18 cellular contexts compared by ENCODE assay signal in the genomic region with DNA sequence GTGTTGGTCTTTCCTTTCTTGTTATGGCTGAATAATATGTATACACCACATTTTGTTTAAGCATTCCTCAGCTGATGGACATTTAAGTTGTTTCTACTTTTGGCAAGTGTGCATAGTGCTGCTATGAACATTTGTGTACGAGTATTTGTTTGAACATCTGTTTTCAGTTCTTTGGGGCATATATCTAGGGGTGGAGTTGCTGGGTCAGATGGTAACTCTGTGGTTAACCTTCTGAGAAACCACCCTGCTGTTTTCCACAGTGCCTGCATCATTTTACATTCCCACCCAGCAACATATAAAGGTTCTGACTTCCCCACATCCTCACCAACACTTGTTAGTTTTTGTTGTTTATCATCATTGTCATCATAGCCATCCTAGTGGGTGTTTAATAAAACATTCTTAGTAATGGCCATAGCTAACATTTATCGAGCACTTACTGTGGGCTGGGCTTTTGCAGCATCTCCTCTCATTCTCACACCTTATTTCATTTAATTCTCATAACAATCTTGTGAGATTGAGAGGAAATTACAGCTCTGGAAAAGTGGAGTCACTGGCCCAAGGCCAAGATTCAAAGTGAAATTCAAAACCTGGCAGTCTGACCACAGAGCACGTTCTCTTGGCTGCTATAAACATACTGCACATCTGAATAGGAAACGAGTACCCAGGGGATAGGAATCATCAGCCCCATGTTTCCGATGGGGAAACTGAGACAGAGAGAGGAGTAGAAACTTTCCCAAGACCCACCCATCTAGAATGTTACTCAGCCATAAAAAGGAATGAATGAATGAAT.
DNase-seq lines count a peak whose midpoint lies in the region; TF ChIP-seq lines count a peak whose summit lies in the region.
"Had no signal": no experiment of that assay in that cellular context is flagged by ENCODE, and none has a peak within 500 bp of the region (broad histone marks: within the 10 kb centered on the region; RNA-seq: fewer than 3 reads in every experiment).

No MANE protein-coding gene starts in this region.

- TF ChIP-seq POLR2A in tibial nerve (IDR thresholded peaks at IDR 0.05): no peak

- H3K36me3 ChIP-seq in tibial nerve: no peaks in the 10 kb centered on the region
- H3K36me3 ChIP-seq: upper lobe of right lung had no signal

- DNase-seq in NCI-H2107 treated with DMSO at 0.1 percent for 48 hours (lab: John Stamatoyannopoulos, UW; ENCODE audit: unreplicated experiment) (peak; percentile 20), NCI-H2107 (lab: John Stamatoyannopoulos, UW) (no peak), AG10803 (ENCODE audit: low read depth) (peak; percentile 58), NCI-H1105 (lab: John Stamatoyannopoulos, UW) (peak; percentile 2), dermis blood vessel endothelial cell (peak; percentile 66), tibial nerve (ENCODE audit: low spot score in 2 of 2) (no peak), NCI-H82 treated with DMSO at 0.1 percent for 48 hours (lab: John Stamatoyannopoulos, UW; ENCODE audit: unreplicated experiment) (no peak)
- no peak for DNase-seq in central memory CD4-positive, alpha-beta T cell
- DNase-seq: activated CD4-positive, alpha-beta T cell treated with anti-CD3 and anti-CD28 coated beads, Interleukin-2, amount 10 ng/mL, durations not matched to agents 24 days and 14 days; C1 segment of cervical spinal cord; effector CD8-positive, alpha-beta T cell; head of caudate nucleus; KBM-7; NCI-H345; stimulated activated CD4-positive, alpha-beta T cell treated with anti-CD3 and anti-CD28 coated beads, Interleukin-4, amount 100 ng/mL, for 1 hour; upper lobe of right lung had no signal

- TF ChIP-seq CTCF in AG10803 (conservative IDR thresholded peaks at IDR 0.05; ENCODE audit: low read length): no peak
- no peak for TF ChIP-seq CTCF in tibial nerve (IDR thresholded peaks at IDR 0.05)

- H3K4me1 ChIP-seq in tibial nerve: no peaks in the 10 kb centered on the region
- H3K4me1 ChIP-seq: A549, upper lobe of right lung had no signal

- WGBS in tibial nerve, 2 donors: 50 to 52% methylated on average over 5 of the region's 5 CpGs

- no peak overlapping the region for H3K4me3 ChIP-seq in AG10803 (ENCODE audit: low read length)
- no peak overlapping the region for H3K4me3 ChIP-seq in tibial nerve
- H3K4me3 ChIP-seq: A549, skin epidermis, upper lobe of right lung had no signal

- no peaks in the 10 kb centered on the region for H3K27me3 ChIP-seq in tibial nerve
- H3K27me3 ChIP-seq: upper lobe of right lung had no signal

- TF ChIP-seq EP300 in tibial nerve (IDR thresholded peaks at IDR 0.05): no peak

- peaks cover 0 to 6% (median 0%) of the 10 kb centered on the region in 4 donors for H3K9me3 ChIP-seq in tibial nerve
- H3K9me3 ChIP-seq: upper lobe of right lung had no signal

- H3K27ac ChIP-seq in tibial nerve: no peak overlapping the region
- H3K27ac ChIP-seq: A549, skin epidermis, upper lobe of right lung had no signal

Comparison
In these comparisons a context has a peak if more than half of its experiments do, and no peak if none do; other contexts are left out.
1. DNase-seq: peak in NCI-H2107 treated with DMSO at 0.1 percent for 48 hours (single experiment), AG10803 (single experiment), NCI-H1105 (single experiment) and dermis blood vessel endothelial cell (single experiment); none in NCI-H2107 (single experiment), central memory CD4-positive, alpha-beta T cell (single experiment), tibial nerve (0 of 2) and NCI-H82 treated with DMSO at 0.1 percent for 48 hours (single experiment).